In the genomic region with DNA sequence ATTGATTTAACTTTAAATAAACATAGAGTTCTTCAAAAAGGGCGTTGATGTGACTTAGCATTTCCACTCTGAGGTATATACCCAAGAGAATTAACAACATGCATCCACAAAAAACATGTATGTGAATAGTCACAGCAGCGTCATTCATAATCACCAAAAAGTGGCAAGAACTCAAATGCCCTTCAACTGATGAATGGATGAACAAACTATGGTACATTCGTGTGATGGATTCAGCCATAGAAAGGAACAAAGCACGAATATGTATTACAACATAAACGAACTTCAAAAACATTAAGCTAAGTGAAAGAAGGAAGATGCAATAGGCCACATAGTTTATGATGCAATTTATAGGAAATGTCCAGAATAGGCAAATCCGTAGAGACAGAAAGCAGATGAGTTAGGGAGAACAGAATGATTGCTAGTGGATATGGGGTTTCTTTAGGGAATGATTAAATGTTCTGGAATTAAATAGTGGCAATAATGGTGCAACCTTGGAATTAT, we compare ENCODE assay signal across 16 cellular contexts.
"Had no signal": no experiment of that assay in that cellular context is flagged by ENCODE, and none has a peak within 500 bp of the region (broad histone marks: within the 10 kb centered on the region; RNA-seq: fewer than 3 reads in every experiment).

No MANE protein-coding gene starts in this region.

- H3K27ac ChIP-seq: breast epithelium, right lobe of liver, tibial nerve had no signal

- ATAC-seq: activated T-cell treated with anti-CD3 and anti-CD28 coated beads, Interleukin-2, amount 50 U/mL, for 4 hours; activated T-helper 17 cell treated with anti-CD3 and anti-CD28 coated beads, Interleukin-2, amount 50 U/mL, for 72 hours; esophagus mucosa; left cardiac atrium had no signal

- H3K36me3 ChIP-seq: breast epithelium, right lobe of liver, tibial nerve had no signal

- DNase-seq: activated CD4-positive, alpha-beta memory T cell treated with anti-CD3 and anti-CD28 coated beads for 36 hours; activated CD4-positive, alpha-beta T cell treated with anti-CD3 and anti-CD28 coated beads, Interleukin-2, amount 10 ng/mL, durations not matched to agents 24 days and 14 days; activated CD4-positive, CD25-positive, alpha-beta regulatory T cell treated with anti-CD3 and anti-CD28 coated beads, Interleukin-2, amount 50 U/mL, for 72 hours; activated T-cell treated with anti-CD3 and anti-CD28 coated beads, Interleukin-2, amount 50 U/mL, for 4 hours; central memory CD4-positive, alpha-beta T cell; foreskin fibroblast; left cardiac atrium; mammary epithelial cell; stimulated activated CD4-positive, alpha-beta T cell treated with anti-CD3 and anti-CD28 coated beads, Interleukin-2, amount 100 ng/mL, for 48 hours; stimulated activated naive CD4-positive, alpha-beta T cell treated with Interleukin-2 at 50 U/mL for 16 hours; T1000 had no signal

- H3K9me3 ChIP-seq: breast epithelium, right lobe of liver, tibial nerve had no signal

- H3K4me1 ChIP-seq: breast epithelium, right lobe of liver, tibial nerve had no signal

- H3K27me3 ChIP-seq: right lobe of liver, tibial nerve had no signal

- H3K4me3 ChIP-seq: breast epithelium, right lobe of liver, tibial nerve had no signal
